Comparison of ENCODE assay signal across 1 cellular context in genomic region chr9:119667163-119667562, GRCh38.
TF ChIP-seq lines count a peak whose summit lies in the region.

No MANE protein-coding gene starts in this region.

TF ChIP-seq in H1, 55 proteins besides CTCF, POLR2A, EP300 and RAD21 (continued from another document):
- TF ChIP-seq ATF2 (IDR thresholded peaks at IDR 0.05; ENCODE audit: low read length) (no peak), SIX5 (IDR thresholded peaks at IDR 0.05; ENCODE audit: low read depth, low read length) (no peak), CHD2 (IDR thresholded peaks at IDR 0.05; ENCODE audit: low read length) (no peak), NANOG (IDR thresholded peaks at IDR 0.05; ENCODE audit: insufficient read depth, low read depth, low read length, poor library complexity, severe bottlenecking) (no peak), POLR2AphosphoS5 (IDR thresholded peaks at IDR 0.05; ENCODE audit: low read depth, low read length) (no peak), TBP (IDR thresholded peaks at IDR 0.05; ENCODE audit: low read depth, low read length) (no peak), GTF2F1 (IDR thresholded peaks at IDR 0.05; ENCODE audit: borderline replicate concordance, low read depth, low read length) (no peak), SRF (IDR thresholded peaks at IDR 0.05; ENCODE audit: low read depth, low read length) (no peak)
